8 cellular contexts compared by ENCODE assay signal in the genomic region with DNA sequence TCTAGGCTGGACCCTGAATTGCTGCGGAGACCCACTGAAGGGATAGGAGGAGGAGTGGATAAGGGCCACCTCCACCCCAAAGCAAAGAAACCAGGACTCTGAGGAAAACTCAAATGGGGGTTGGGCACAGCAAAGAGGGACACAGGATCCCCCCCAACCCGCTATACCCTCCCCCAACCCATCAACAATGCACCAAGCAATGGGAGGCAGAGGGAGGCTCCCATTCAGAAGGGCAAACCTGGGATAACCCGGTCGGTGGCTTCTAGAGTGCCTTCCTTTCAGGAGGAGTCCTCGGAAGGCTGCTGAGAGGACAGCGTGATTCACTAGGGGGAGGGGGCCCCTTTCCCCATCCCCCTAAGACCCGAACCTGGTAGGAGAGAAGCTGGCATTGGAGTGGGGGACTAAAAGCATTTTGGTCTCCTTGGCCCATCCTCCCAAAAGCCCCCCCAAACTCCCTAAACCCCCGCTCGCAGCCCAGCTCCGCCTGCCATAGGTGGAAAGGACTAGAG. TPM values are rescaled to one million over a fixed set of nuclear protein-coding genes. Genes with fewer than 3 reads are reported as not detected.
DNase-seq lines count a peak whose midpoint lies in the region; ATAC-seq and TF ChIP-seq lines count a peak whose summit lies in the region.

No MANE protein-coding gene starts in this region.

- peak overlapping the region; percentile 1 for H2AFZ ChIP-seq in IMR-90 (replicated peaks; ENCODE audit: low read length, poor library complexity)

- CTCF ChIA-PET in IMR-90 (lab: Yijun Ruan, JAX) = interaction anchor here (1.8 kb wide), 1 partner anchor 19 kb away, joined by 6 read pairs; no protein-coding TSS in a partner anchor

- dilution Hi-C loops in IMR-90 (cut with HindIII; ENCODE audit: low sequenced_read_pairs, unreplicated experiment) = no loop called here

- H2BK15ac ChIP-seq in IMR-90 (ENCODE audit: low read depth, low read length) = no peak overlapping the region

- H3K18ac ChIP-seq in IMR-90 (ENCODE audit: low read depth, low read length) = no peak overlapping the region

- H4K5ac ChIP-seq in IMR-90 (ENCODE audit: low read depth, low read length) = no peak overlapping the region

- TF ChIP-seq CTCF in AG10803 (conservative IDR thresholded peaks at IDR 0.05; ENCODE audit: low read length) (no peak), IMR-90 (conservative IDR thresholded peaks at IDR 0.05; ENCODE audit: low read depth, low read length) (no peak), cardiac fibroblast (IDR thresholded peaks at IDR 0.05; ENCODE audit: low read depth, low read length) (no peak)

- H2AK9ac ChIP-seq in IMR-90 (replicated peaks; ENCODE audit: low read depth, low read length, poor library complexity) = peak overlapping the region; percentile 93

- POLR2A ChIA-PET in IMR-90 (lab: Charles Lee; ENCODE audit: unreplicated experiment) = no interaction called here

- H3K4me3 ChIP-seq in AG10803 (ENCODE audit: low read length) (peak overlapping the region; percentile 97), IMR-90 (ENCODE audit: insufficient read depth, low read depth, low read length) (peak overlapping the region; percentile 92), cardiac fibroblast (replicated peaks in 1 of 2; ENCODE audit: low read depth in 2 of 2, low read length in 2 of 2) (peak overlapping the region; percentile 95 to 99), mucosa of stomach (ENCODE audit: low read length) (peak overlapping the region; percentile 81)

- no TSS peak for BruUV-seq in IMR-90 (replicated peaks; lab: Mats Ljungman, UMichigan)

- H3K79me1 ChIP-seq in IMR-90 (ENCODE audit: low read depth in 1 of 2, low read length in 2 of 2) = peaks cover 7 to 71% of the 10 kb centered on the region in 2 experiments; a peak in 3 of 4 replicates

- H3K36me3 ChIP-seq in IMR-90 (ENCODE audit: control insufficient read depth, insufficient read depth, low read length) = peaks cover 5% of the 10 kb centered on the region; the same call in 1 of the 2 replicates
- peaks cover 5% of the 10 kb centered on the region for H3K36me3 ChIP-seq in mucosa of stomach (ENCODE audit: control insufficient read depth, insufficient read depth, low read length)

- in situ Hi-C loops in IMR-90 (cut with MboI; ENCODE audit: low sequenced_read_pairs) = no loop called here

- H3K27ac ChIP-seq in IMR-90 (ENCODE audit: insufficient read depth, low read length) = peak overlapping the region; percentile 86

- H2BK5ac ChIP-seq in IMR-90 (ENCODE audit: low read depth, low read length, poor library complexity, severe bottlenecking) = peak overlapping the region; percentile 94

- peak overlapping the region; percentile 75 for H3K9ac ChIP-seq in IMR-90 (ENCODE audit: low read depth, low read length)
- H3K9ac ChIP-seq in mucosa of stomach (ENCODE audit: low read length) = peak overlapping the region; percentile 100

- H3K9me3 ChIP-seq in IMR-90 (ENCODE audit: control insufficient read depth, insufficient read depth, low read length) (no peaks in the 10 kb centered on the region), mucosa of stomach (ENCODE audit: control insufficient read depth, low read length) (no peaks in the 10 kb centered on the region)

- ATAC-seq in IMR-90 (ENCODE audit: low read depth) = no peak
- ATAC-seq in HG02885 (IDR thresholded peaks at IDR 0.05; ENCODE audit: poor library complexity, unreplicated experiment) = no peak
- ATAC-seq in HG03469 (IDR thresholded peaks at IDR 0.05; ENCODE audit: unreplicated experiment) = no peak

- H3K27me3 ChIP-seq in IMR-90 (ENCODE audit: control insufficient read depth, insufficient read depth, low read length) (no peaks in the 10 kb centered on the region), mucosa of stomach (ENCODE audit: control insufficient read depth, insufficient read depth, low read length) (no peaks in the 10 kb centered on the region)

- peak overlapping the region in 1 of 2 experiments; percentile 64; a peak in 1 of 4 replicates for H4K8ac ChIP-seq in IMR-90 (ENCODE audit: low read depth in 2 of 2, low read length in 2 of 2)

- DNase-seq in AG10803 (ENCODE audit: low read depth) (no peak), IMR-90 (no peak), cardiac fibroblast (ENCODE audit: low read depth in 2 of 2) (no peak), NCI-H2171 treated with DMSO at 0.1 percent for 48 hours (lab: John Stamatoyannopoulos, UW) (no peak)
- no peak for DNase-seq in stimulated activated naive CD4-positive, alpha-beta T cell treated with Interleukin-2 at 50 U/mL for 16 hours (lab: John Stamatoyannopoulos, UW)

- WGBS in IMR-90 (ENCODE audit: extremely low coverage in 2 of 2, insufficient read length in 1 of 2), 2 experiments = no CpG with 5 or more reads among the region's 10 CpGs

- TF ChIP-seq RAD21 in IMR-90 (IDR thresholded peaks at IDR 0.05; ENCODE audit: low read length) = no peak

- H3K56ac ChIP-seq in IMR-90 (ENCODE audit: extremely low read depth, insufficient read depth, low read length) = peak overlapping the region; percentile 5; the same call in 1 of the 2 replicates

- H3K9me1 ChIP-seq in IMR-90 (ENCODE audit: insufficient read depth, low read length) = peaks cover 45% of the 10 kb centered on the region

- H3K14ac ChIP-seq in IMR-90 (replicated peaks; ENCODE audit: low read depth, low read length) = peak overlapping the region; percentile 85

- H2BK20ac ChIP-seq in IMR-90 (ENCODE audit: low read depth, low read length) = no peak overlapping the region

- H3K23ac ChIP-seq in IMR-90 (ENCODE audit: low read depth, low read length) = peak overlapping the region; percentile 79

- peak overlapping the region; percentile 83 for H3K4ac ChIP-seq in IMR-90 (ENCODE audit: low read depth, low read length)

- peak overlapping the region; percentile 48; the same call in 1 of the 2 replicates for H2BK120ac ChIP-seq in IMR-90 (ENCODE audit: low read depth, low read length)

- H4K91ac ChIP-seq in IMR-90 (ENCODE audit: insufficient read depth, low read depth, low read length) = 0 out of 2 replicates have a peak overlapping the region, but pooled peaks have one; percentile 8

- TF ChIP-seq POLR2A in IMR-90 (IDR thresholded peaks at IDR 0.05; ENCODE audit: low read depth, low read length) = peak; percentile 9; the same call in 1 of the 2 replicates

- H3K4me1 ChIP-seq in IMR-90 (ENCODE audit: control insufficient read depth, insufficient read depth, low read length) (peaks cover 50% of the 10 kb centered on the region), mucosa of stomach (ENCODE audit: control insufficient read depth, insufficient read depth, low read length) (peaks cover 79% of the 10 kb centered on the region)

- H2AK5ac ChIP-seq in IMR-90 (ENCODE audit: low read depth, low read length) = peak overlapping the region; percentile 95

- H4K20me1 ChIP-seq in IMR-90 (ENCODE audit: insufficient read depth, low read length) = peaks cover 62% of the 10 kb centered on the region

- intact Hi-C loops in IMR-90 (cut with micrococcal nuclease) = loop anchor here (2.0 kb wide), 1 partner anchor 72 kb away; no protein-coding TSS in a partner anchor

- H3K4me2 ChIP-seq in IMR-90 (ENCODE audit: low read depth, low read length) = peak overlapping the region; percentile 89

TF ChIP-seq in IMR-90, 13 proteins besides CTCF, POLR2A, EP300 and RAD21:
- TF ChIP-seq MAZ (IDR thresholded peaks at IDR 0.05; ENCODE audit: borderline replicate concordance, low read depth, low read length) (no peak), CHD1 (IDR thresholded peaks at IDR 0.05; ENCODE audit: low read depth, low read length) (0 out of 2 replicates have a peak, but pooled peaks have one; percentile 51)
- TF ChIP-seq, protein P1, sequence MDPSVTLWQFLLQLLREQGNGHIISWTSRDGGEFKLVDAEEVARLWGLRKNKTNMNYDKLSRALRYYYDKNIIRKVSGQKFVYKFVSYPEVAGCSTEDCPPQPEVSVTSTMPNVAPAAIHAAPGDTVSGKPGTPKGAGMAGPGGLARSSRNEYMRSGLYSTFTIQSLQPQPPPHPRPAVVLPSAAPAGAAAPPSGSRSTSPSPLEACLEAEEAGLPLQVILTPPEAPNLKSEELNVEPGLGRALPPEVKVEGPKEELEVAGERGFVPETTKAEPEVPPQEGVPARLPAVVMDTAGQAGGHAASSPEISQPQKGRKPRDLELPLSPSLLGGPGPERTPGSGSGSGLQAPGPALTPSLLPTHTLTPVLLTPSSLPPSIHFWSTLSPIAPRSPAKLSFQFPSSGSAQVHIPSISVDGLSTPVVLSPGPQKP (IDR thresholded peaks at IDR 0.05; ENCODE audit: borderline replicate concordance, low read depth, low read length) = no peak
TF ChIP-seq in IMR-90: peak in this region for 1.

RNA-seq across cellular contexts. Expression of gene MEF2D, which starts 1.3 kb away (rescaled TPM):
- 2.9 and 3.6 TPM in 2 replicates for total RNA-seq in IMR-90 (2012; rRNA removed)
- polyA plus RNA-seq in IMR-90 (2012; rRNA removed) = 20.0 and 25.0 TPM in 2 replicates
- 10.9 and 27.6 TPM in 2 replicates for polyA plus RNA-seq in IMR-90 (2012; cell fraction: cytosol; rRNA removed)
- polyA plus RNA-seq in IMR-90 (2012; cell fraction: nucleus; rRNA removed; ENCODE audit: low replicate concordance) = 80.1 and 88.5 TPM in 2 replicates
